In genomic region chr4:88511236-88511635, GRCh38 we compare ENCODE assay signal across 1 cellular context.
TF ChIP-seq lines count a peak whose summit lies in the region.

No MANE protein-coding gene starts in this region.

TF ChIP-seq in HepG2, 621 proteins besides CTCF, POLR2A, EP300 and RAD21:
- no peak for TF ChIP-seq HOXA7 (CRISPR knock-in tag; IDR thresholded peaks at IDR 0.05)
- TF ChIP-seq MYNN (CRISPR knock-in tag; IDR thresholded peaks at IDR 0.05; ENCODE audit: low read depth): no peak
- no peak for TF ChIP-seq FOXA1 (IDR thresholded peaks at IDR 0.05)
- TF ChIP-seq FOXA1 (CRISPR knock-in tag; IDR thresholded peaks at IDR 0.05): no peak
- TF ChIP-seq ZNF773 (CRISPR knock-in tag; IDR thresholded peaks at IDR 0.05; ENCODE audit: borderline replicate concordance): no peak
- no peak for TF ChIP-seq ZNF460 (CRISPR knock-in tag; IDR thresholded peaks at IDR 0.05; ENCODE audit: borderline replicate concordance)
- TF ChIP-seq ELF3 (CRISPR knock-in tag; IDR thresholded peaks at IDR 0.05): no peak
- TF ChIP-seq ZNF672 (CRISPR knock-in tag; IDR thresholded peaks at IDR 0.05): no peak
- no peak for TF ChIP-seq ZNF782 (CRISPR knock-in tag; IDR thresholded peaks at IDR 0.05; ENCODE audit: borderline replicate concordance)
- TF ChIP-seq ZBTB49 (CRISPR knock-in tag; IDR thresholded peaks at IDR 0.05; ENCODE audit: borderline replicate concordance): no peak
- TF ChIP-seq SMAD3 (CRISPR knock-in tag; IDR thresholded peaks at IDR 0.05): no peak
- no peak for TF ChIP-seq ZSCAN30 (CRISPR knock-in tag; IDR thresholded peaks at IDR 0.05)
- no peak for TF ChIP-seq TERF1 (CRISPR knock-in tag; IDR thresholded peaks at IDR 0.05)
- no peak for TF ChIP-seq SYNCRIP (IDR thresholded peaks at IDR 0.05; ENCODE audit: insufficient read depth, low read depth, low read length)
- TF ChIP-seq ZNF362 (CRISPR knock-in tag; IDR thresholded peaks at IDR 0.05; ENCODE audit: borderline replicate concordance): no peak
- TF ChIP-seq WIZ (CRISPR knock-in tag; IDR thresholded peaks at IDR 0.05): no peak
- TF ChIP-seq HMGXB4 (CRISPR knock-in tag; IDR thresholded peaks at IDR 0.05; ENCODE audit: borderline replicate concordance in 1 of 2, low read depth in 1 of 2): no peak
- TF ChIP-seq BRD4 (CRISPR knock-in tag; IDR thresholded peaks at IDR 0.05): no peak
- no peak for TF ChIP-seq REPIN1 (CRISPR knock-in tag; IDR thresholded peaks at IDR 0.05; ENCODE audit: borderline replicate concordance, low read depth)
- TF ChIP-seq MATR3 (CRISPR knock-in tag; IDR thresholded peaks at IDR 0.05): no peak
- TF ChIP-seq CREBL2 (CRISPR knock-in tag; IDR thresholded peaks at IDR 0.05; ENCODE audit: borderline replicate concordance): no peak
